In genomic region chr13:73242515-73243015, GRCh38 we compare ENCODE assay signal across 34 cellular contexts.
"Had no signal": no experiment of that assay in that cellular context is flagged by ENCODE, and none has a peak within 500 bp of the region (broad histone marks: within the 10 kb centered on the region; RNA-seq: fewer than 3 reads in every experiment).

No MANE protein-coding gene starts in this region.

- H3K9me3 Mint-ChIP-seq: activated CD4-positive, alpha-beta memory T cell treated with anti-CD3 and anti-CD28 coated beads for 36 hours; activated naive CD4-positive, alpha-beta T cell treated with anti-CD3 and anti-CD28 coated beads for 36 hours; activated naive CD4-positive, alpha-beta T cell treated with anti-CD3 and anti-CD28 coated beads, Interleukin-2, amount 50 U/mL, for 24 hours; activated naive CD8-positive, alpha-beta T cell treated with anti-CD3 and anti-CD28 coated beads for 36 hours; activated naive CD8-positive, alpha-beta T cell treated with anti-CD3 and anti-CD28 coated beads, Interleukin-2, amount 50 U/mL, for 24 hours; activated T-helper 1 cell treated with anti-CD3 and anti-CD28 coated beads, Interleukin-12 subunit alpha, Interleukin-12 subunit beta, Interleukin-2, Interleukin-4 antibody, amounts not matched to agents 30 ng/mL and 10 ng/mL and 1 ng/mL, durations not matched to agents 14 hours and 24 hours and 36 hours; activated T-helper 2 cell treated with anti-CD3 and anti-CD28 coated beads, Interferon-gamma antibody, Interleukin-2, Interleukin-4, amounts not matched to agents 10 μg/mL and 5 μg/mL and 100 μg/mL, durations not matched to agents 14 hours and 24 hours and 36 hours had no signal

- H3K36me3 Mint-ChIP-seq: activated CD4-positive, alpha-beta memory T cell treated with anti-CD3 and anti-CD28 coated beads for 36 hours; activated CD8-positive, alpha-beta memory T cell treated with anti-CD3 and anti-CD28 coated beads, Interleukin-2, amount 10 ng/mL, durations not matched to agents 7 days and 5 days; activated naive CD4-positive, alpha-beta T cell treated with anti-CD3 and anti-CD28 coated beads, Interleukin-2, amount 50 U/mL, for 24 hours; activated naive CD8-positive, alpha-beta T cell treated with anti-CD3 and anti-CD28 coated beads for 36 hours had no signal

- H3K27me3 Mint-ChIP-seq: activated CD4-positive, alpha-beta memory T cell treated with anti-CD3 and anti-CD28 coated beads for 36 hours; activated CD4-positive, alpha-beta T cell treated with anti-CD3 and anti-CD28 coated beads for 36 hours; activated CD4-positive, alpha-beta T cell treated with anti-CD3 and anti-CD28 coated beads, Interleukin-2, amount 10 ng/mL, durations not matched to agents 24 days and 14 days; activated naive CD4-positive, alpha-beta T cell treated with anti-CD3 and anti-CD28 coated beads, Interleukin-2, amount 50 U/mL, for 24 hours; activated naive CD8-positive, alpha-beta T cell treated with anti-CD3 and anti-CD28 coated beads for 36 hours; activated naive CD8-positive, alpha-beta T cell treated with anti-CD3 and anti-CD28 coated beads, Interleukin-2, amount 50 U/mL, for 24 hours had no signal

- H3K27me3 ChIP-seq: adrenal gland, body of pancreas, cardiac muscle cell, colonic mucosa, gastrocnemius medialis, heart left ventricle had no signal

- H3K27ac ChIP-seq: adrenal gland, body of pancreas, cardiac muscle cell, colonic mucosa, epithelial cell of prostate, gastrocnemius medialis, heart left ventricle had no signal

- H3K36me3 ChIP-seq: adrenal gland, cardiac muscle cell, colonic mucosa, gastrocnemius medialis, heart left ventricle had no signal

- DNase-seq: activated CD4-positive, alpha-beta memory T cell treated with anti-CD3 and anti-CD28 coated beads for 36 hours; activated CD4-positive, alpha-beta T cell treated with anti-CD3 and anti-CD28 coated beads for 36 hours; activated CD4-positive, alpha-beta T cell treated with anti-CD3 and anti-CD28 coated beads, Interleukin-2, amount 10 ng/mL, durations not matched to agents 24 days and 14 days; activated CD4-positive, CD25-positive, alpha-beta regulatory T cell; activated CD4-positive, CD25-positive, alpha-beta regulatory T cell treated with anti-CD3 and anti-CD28 coated beads, Interleukin-2, amount 50 U/mL, for 72 hours; activated CD8-positive, alpha-beta memory T cell treated with anti-CD3 and anti-CD28 coated beads, Interleukin-2, amount 10 ng/mL, durations not matched to agents 7 days and 5 days; activated CD8-positive, alpha-beta memory T cell treated with anti-CD3 and anti-CD28 coated beads, Interleukin-2, amount 50 U/mL, for 4 hours; activated CD8-positive, alpha-beta T cell treated with anti-CD3 and anti-CD28 coated beads, Interleukin-2, amount 10 ng/mL, durations not matched to agents 7 days and 5 days; activated effector memory CD4-positive, alpha-beta T cell treated with anti-CD3 and anti-CD28 coated beads, Interleukin-2, amount 50 U/mL, for 16 hours; activated naive CD4-positive, alpha-beta T cell treated with anti-CD3 and anti-CD28 coated beads for 36 hours; activated naive CD8-positive, alpha-beta T cell treated with anti-CD3 and anti-CD28 coated beads for 36 hours; activated naive CD8-positive, alpha-beta T cell treated with anti-CD3 and anti-CD28 coated beads, Interleukin-2, amount 50 U/mL, for 24 hours; activated T-cell treated with anti-CD3 and anti-CD28 coated beads, Interleukin-2, amount 50 U/mL, for 1 hour; activated T-cell treated with anti-CD3 and anti-CD28 coated beads, Interleukin-2, amount 50 U/mL, for 48 hours; adrenal gland; amygdala; aorta; body of pancreas; central memory CD4-positive, alpha-beta T cell; cerebellar nuclear complex; colonic mucosa; effector CD8-positive, alpha-beta T cell; foreskin fibroblast; gastrocnemius medialis; glutamatergic neuron; heart left ventricle; T-helper 2 cell had no signal

- H3K4me1 ChIP-seq: adrenal gland, body of pancreas, colonic mucosa, gastrocnemius medialis, heart left ventricle had no signal

- H3K9me3 ChIP-seq: adrenal gland, body of pancreas, colonic mucosa, gastrocnemius medialis, heart left ventricle had no signal

- H3K4me3 Mint-ChIP-seq: activated CD4-positive, alpha-beta memory T cell treated with anti-CD3 and anti-CD28 coated beads for 36 hours; activated CD4-positive, alpha-beta T cell treated with anti-CD3 and anti-CD28 coated beads for 36 hours; activated CD4-positive, alpha-beta T cell treated with anti-CD3 and anti-CD28 coated beads, Interleukin-2, amount 10 ng/mL, durations not matched to agents 24 days and 14 days; activated CD8-positive, alpha-beta memory T cell treated with anti-CD3 and anti-CD28 coated beads, Interleukin-2, amount 10 ng/mL, durations not matched to agents 7 days and 5 days; activated CD8-positive, alpha-beta T cell treated with anti-CD3 and anti-CD28 coated beads, Interleukin-2, amount 10 ng/mL, durations not matched to agents 7 days and 5 days; activated naive CD4-positive, alpha-beta T cell treated with anti-CD3 and anti-CD28 coated beads for 36 hours; activated naive CD4-positive, alpha-beta T cell treated with anti-CD3 and anti-CD28 coated beads, Interleukin-2, amount 50 U/mL, for 24 hours; activated naive CD8-positive, alpha-beta T cell treated with anti-CD3 and anti-CD28 coated beads for 36 hours; activated naive CD8-positive, alpha-beta T cell treated with anti-CD3 and anti-CD28 coated beads, Interleukin-2, amount 50 U/mL, for 24 hours; activated T-helper 1 cell treated with anti-CD3 and anti-CD28 coated beads, Interleukin-12 subunit alpha, Interleukin-12 subunit beta, Interleukin-2, Interleukin-4 antibody, amounts not matched to agents 30 ng/mL and 10 ng/mL and 1 ng/mL, durations not matched to agents 14 hours and 24 hours and 36 hours had no signal

- FAIRE-seq: endometrium, endothelial cell of umbilical vein had no signal

- H3K4me1 Mint-ChIP-seq: activated CD4-positive, alpha-beta T cell treated with anti-CD3 and anti-CD28 coated beads for 36 hours; activated CD4-positive, alpha-beta T cell treated with anti-CD3 and anti-CD28 coated beads, Interleukin-2, amount 10 ng/mL, durations not matched to agents 24 days and 14 days; activated CD8-positive, alpha-beta memory T cell treated with anti-CD3 and anti-CD28 coated beads, Interleukin-2, amount 10 ng/mL, durations not matched to agents 7 days and 5 days; activated naive CD4-positive, alpha-beta T cell treated with anti-CD3 and anti-CD28 coated beads, Interleukin-2, amount 50 U/mL, for 24 hours; activated naive CD8-positive, alpha-beta T cell treated with anti-CD3 and anti-CD28 coated beads, Interleukin-2, amount 50 U/mL, for 24 hours had no signal

- H3K27ac Mint-ChIP-seq: activated CD4-positive, alpha-beta memory T cell treated with anti-CD3 and anti-CD28 coated beads for 36 hours; activated CD4-positive, alpha-beta T cell treated with anti-CD3 and anti-CD28 coated beads for 36 hours; activated CD4-positive, alpha-beta T cell treated with anti-CD3 and anti-CD28 coated beads, Interleukin-2, amount 10 ng/mL, durations not matched to agents 24 days and 14 days; activated CD8-positive, alpha-beta memory T cell treated with anti-CD3 and anti-CD28 coated beads, Interleukin-2, amount 10 ng/mL, durations not matched to agents 7 days and 5 days; activated CD8-positive, alpha-beta T cell treated with anti-CD3 and anti-CD28 coated beads, Interleukin-2, amount 10 ng/mL, durations not matched to agents 7 days and 5 days; activated naive CD4-positive, alpha-beta T cell treated with anti-CD3 and anti-CD28 coated beads for 36 hours; activated naive CD4-positive, alpha-beta T cell treated with anti-CD3 and anti-CD28 coated beads, Interleukin-2, amount 50 U/mL, for 24 hours; activated naive CD8-positive, alpha-beta T cell treated with anti-CD3 and anti-CD28 coated beads for 36 hours; activated naive CD8-positive, alpha-beta T cell treated with anti-CD3 and anti-CD28 coated beads, Interleukin-2, amount 50 U/mL, for 24 hours; activated T-helper 1 cell treated with anti-CD3 and anti-CD28 coated beads, Interleukin-12 subunit alpha, Interleukin-12 subunit beta, Interleukin-2, Interleukin-4 antibody, amounts not matched to agents 30 ng/mL and 10 ng/mL and 1 ng/mL, durations not matched to agents 14 hours and 24 hours and 36 hours; activated T-helper 2 cell treated with anti-CD3 and anti-CD28 coated beads, Interferon-gamma antibody, Interleukin-2, Interleukin-4, amounts not matched to agents 10 μg/mL and 5 μg/mL and 100 μg/mL, durations not matched to agents 14 hours and 24 hours and 36 hours had no signal

- ATAC-seq: activated CD4-positive, alpha-beta T cell treated with anti-CD3 and anti-CD28 coated beads for 36 hours; activated CD8-positive, alpha-beta memory T cell treated with anti-CD3 and anti-CD28 coated beads, Interleukin-2, amount 10 ng/mL, durations not matched to agents 7 days and 5 days; activated CD8-positive, alpha-beta T cell treated with anti-CD3 and anti-CD28 coated beads, Interleukin-2, amount 10 ng/mL, durations not matched to agents 7 days and 5 days; activated naive CD8-positive, alpha-beta T cell treated with anti-CD3 and anti-CD28 coated beads, Interleukin-2, amount 50 U/mL, for 24 hours; body of pancreas; gastrocnemius medialis; heart left ventricle had no signal

- H3K4me3 ChIP-seq: adrenal gland, body of pancreas, cardiac muscle cell, colonic mucosa, gastrocnemius medialis, heart left ventricle had no signal
